Comparison of ENCODE assay signal across 1 cellular context in the genomic region with DNA sequence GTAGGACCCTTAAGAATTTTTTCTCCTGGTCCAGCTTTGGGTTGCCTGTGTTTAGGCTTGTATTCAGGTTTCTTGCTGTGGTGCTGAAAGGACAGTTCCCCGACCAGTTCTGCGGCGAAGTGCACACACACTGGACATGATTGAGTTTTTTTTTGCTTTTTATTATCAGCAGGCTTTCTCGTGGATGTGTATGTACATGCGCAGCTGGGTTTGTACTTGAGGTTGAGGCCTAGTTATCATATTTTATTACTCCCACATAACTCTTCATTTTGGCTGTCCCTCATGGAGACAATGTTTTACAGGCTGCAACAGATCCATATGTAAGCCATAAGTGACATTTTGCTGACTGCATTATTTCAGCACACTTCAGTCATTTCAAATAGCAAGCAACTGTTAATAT.
TF ChIP-seq lines count a peak whose summit lies in the region.

No MANE protein-coding gene starts in this region.

TF ChIP-seq in WTC11, 78 proteins besides CTCF, POLR2A, EP300 and RAD21 (continued from another document):
- TF ChIP-seq TEAD4 (CRISPR knock-in tag; IDR thresholded peaks at IDR 0.05) (no peak), CBFB (CRISPR knock-in tag; IDR thresholded peaks at IDR 0.05; ENCODE audit: low read depth) (no peak)
